In genomic region chr17:42051013-42051400, GRCh38 we compare ENCODE assay signal across 8 cellular contexts. TPM values are rescaled to one million over a fixed set of nuclear protein-coding genes. Genes with fewer than 3 reads are reported as not detected.
DNase-seq lines count a peak whose midpoint lies in the region; ATAC-seq, FAIRE-seq and TF ChIP-seq lines count a peak whose summit lies in the region.

No MANE protein-coding gene starts in this region.

- peaks cover 13% of the 10 kb centered on the region; the same call in 1 of the 2 replicates for H3K27me3 ChIP-seq in HUES6 (ENCODE audit: control insufficient read depth, insufficient read depth, low read length)
- peaks cover 15% of the 10 kb centered on the region for H3K27me3 ChIP-seq in effector memory CD4-positive, alpha-beta T cell (replicated peaks; ENCODE audit: control insufficient read depth, insufficient read depth, low read length, poor library complexity, severe bottlenecking)

- POLR2A ChIA-PET in A549 (lab: Yijun Ruan, JAX) = interaction anchor here (0.5 kb wide), 1 partner anchor 72 kb away, joined by 3 read pairs; no protein-coding TSS in a partner anchor

- DNase-seq in A549 (ENCODE audit: low read depth in 1 of 2, low spot score in 1 of 2) = no peak
- no peak for DNase-seq in effector memory CD4-positive, alpha-beta T cell
- DNase-seq in natural killer cell = no peak
- DNase-seq in stimulated activated CD4-positive, alpha-beta T cell treated with anti-CD3 and anti-CD28 coated beads, Interleukin-2, amount 100 ng/mL, for 24 hours = no peak
- no peak for DNase-seq in NCI-H2171 (lab: John Stamatoyannopoulos, UW)
- no peak for DNase-seq in hepatic stellate cell (ENCODE audit: low spot score)

- no peaks in the 10 kb centered on the region for H3K9me3 ChIP-seq in A549
- no peaks in the 10 kb centered on the region for H3K9me3 ChIP-seq in HUES6 (ENCODE audit: control insufficient read depth, insufficient read depth, low read depth, low read length)
- H3K9me3 ChIP-seq in effector memory CD4-positive, alpha-beta T cell (ENCODE audit: control insufficient read depth, low read length) = no peaks in the 10 kb centered on the region

- TF ChIP-seq POLR2A in A549 (IDR thresholded peaks at IDR 0.05; ENCODE audit: low read length) = no peak

- H3K9ac ChIP-seq in HUES6 (ENCODE audit: low read length) = no peak overlapping the region

- H3K36me3 Mint-ChIP-seq in natural killer cell = no peaks in the 10 kb centered on the region

- peak overlapping the region in 1 of 2 donors; percentile 18 for H3K27ac Mint-ChIP-seq in natural killer cell

- H3K9me3 Mint-ChIP-seq in natural killer cell = no peaks in the 10 kb centered on the region

- peaks cover 23 to 28% of the 10 kb centered on the region in 2 donors for H3K27me3 Mint-ChIP-seq in natural killer cell (ENCODE audit: low read depth in 2 of 2)

- no peak for FAIRE-seq in A549 (lab: Jason Lieb, UNC)

- no peak for TF ChIP-seq EP300 in A549 (IDR thresholded peaks at IDR 0.05)

- intact Hi-C loops in natural killer cell (cut with micrococcal nuclease) = no loop called here

- no peak for ATAC-seq in A549
- no peak for ATAC-seq in natural killer cell
- no peak for ATAC-seq in GM21619 (IDR thresholded peaks at IDR 0.05; ENCODE audit: unreplicated experiment)

- H3K4me1 ChIP-seq in A549 = peaks cover 12% of the 10 kb centered on the region
- H3K4me1 ChIP-seq in HUES6 (ENCODE audit: control insufficient read depth, insufficient read depth, low read length) = peaks cover 42% of the 10 kb centered on the region
- H3K4me1 ChIP-seq in effector memory CD4-positive, alpha-beta T cell (ENCODE audit: control insufficient read depth, insufficient read depth, low read length, poor library complexity, severe bottlenecking) = peaks cover 4% of the 10 kb centered on the region

- peak overlapping the region; percentile 81 for H3K4me2 ChIP-seq in A549

- H3K4me3 ChIP-seq in A549 (peak overlapping the region; percentile 64), HUES6 (ENCODE audit: low read depth, low read length) (peak overlapping the region; percentile 72)
- peak overlapping the region; percentile 48 for H3K4me3 ChIP-seq in effector memory CD4-positive, alpha-beta T cell (ENCODE audit: insufficient read depth, low read depth, low read length, poor library complexity, severe bottlenecking)

- 87% methylated on average over 8 of the region's 8 CpGs for WGBS in A549 (ENCODE audit: missing lambda C conversion rate)

- peak overlapping the region; percentile 82 for H3K4me3 Mint-ChIP-seq in natural killer cell

- H3K4me1 Mint-ChIP-seq in natural killer cell = peaks cover 5 to 8% of the 10 kb centered on the region in 2 donors

- H3K27ac ChIP-seq in A549 = peak overlapping the region; percentile 76 to 88; a peak in 5 of 6 replicates
- no peak overlapping the region for H3K27ac ChIP-seq in HUES6 (ENCODE audit: low read depth, low read length)
- H3K27ac ChIP-seq in effector memory CD4-positive, alpha-beta T cell (ENCODE audit: insufficient read depth, low read length, poor library complexity, severe bottlenecking) = no peak overlapping the region

- TF ChIP-seq CTCF in A549 (IDR thresholded peaks at IDR 0.05) (no peak), natural killer cell (IDR thresholded peaks at IDR 0.05) (no peak)

- TF ChIP-seq RAD21 in A549 (conservative IDR thresholded peaks at IDR 0.05 in 1 of 2, IDR thresholded peaks at IDR 0.05 in 1 of 2) = no peak

- no peaks in the 10 kb centered on the region for H3K36me3 ChIP-seq in HUES6 (ENCODE audit: control insufficient read depth, insufficient read depth, low read length)
- no peaks in the 10 kb centered on the region for H3K36me3 ChIP-seq in effector memory CD4-positive, alpha-beta T cell (ENCODE audit: control insufficient read depth, insufficient read depth, low read length)

- CTCF ChIA-PET in A549 (lab: Yijun Ruan, JAX) = interaction anchor here (0.9 to 2.1 kb wide), 19 partner anchors 9 to 103 kb away, joined by 3 to 13 read pairs (median 4); partner anchors contain the start of gene KAT2A

TF ChIP-seq in A549, 52 proteins besides CTCF, POLR2A, EP300 and RAD21:
- no peak; a peak in 1 of 5 replicates for TF ChIP-seq JUN (IDR thresholded peaks at IDR 0.05)
- no peak for TF ChIP-seq EHMT2 (IDR thresholded peaks at IDR 0.05; ENCODE audit: low read depth)
- TF ChIP-seq TP53 (CRISPR knock-in tag; IDR thresholded peaks at IDR 0.05) = no peak
- no peak for TF ChIP-seq CEBPB (IDR thresholded peaks at IDR 0.05)

RNA-seq across cellular contexts. Expression of gene C17orf113, which starts 0.6 kb away (rescaled TPM):
- polyA plus RNA-seq in A549 (2011; rRNA removed) (1.0 and 1.4 TPM in 2 replicates), A549 (2017; fragmentation: RNase III; extraction: RNeasy Plus Mini Kit Qiagen cat#74134 plus additional on column Dnase treatment) (0.55 to 0.80 TPM (median 0.67 TPM) in 3 replicates)
- polyA plus RNA-seq in A549 (2012; cell fraction: cytosol; rRNA removed) = 0.56 and 0.87 TPM in 2 replicates
- polyA plus RNA-seq in A549 (2012; cell fraction: nucleus; rRNA removed) = 1.2 and 1.4 TPM in 2 replicates
- 1.5 and 1.8 TPM in 2 replicates for polyA minus RNA-seq in A549 (2011; rRNA and poly(A)+ RNA removed)
- total RNA-seq in natural killer cell = under 1 TPM; 0.25 to 0.28 (median 0.26) TPM

RNA-seq across cellular contexts. Expression of gene NKIRAS2, which starts 31.1 kb away (rescaled TPM):
- polyA plus RNA-seq in A549 (2011; rRNA removed) (52.2 and 54.3 TPM in 2 replicates), A549 (2017; fragmentation: RNase III; extraction: RNeasy Plus Mini Kit Qiagen cat#74134 plus additional on column Dnase treatment) (44.1 to 48.0 TPM (median 45.2 TPM) in 3 replicates)
- 65.0 and 77.2 TPM in 2 replicates for polyA plus RNA-seq in A549 (2012; cell fraction: cytosol; rRNA removed)
- polyA plus RNA-seq in A549 (2012; cell fraction: nucleus; rRNA removed) = 46.1 and 47.2 TPM in 2 replicates
- polyA minus RNA-seq in A549 (2011; rRNA and poly(A)+ RNA removed) = 37.4 and 42.0 TPM in 2 replicates
- total RNA-seq in natural killer cell = 10 to 100 TPM; 17.5 to 20.9 (median 19.3) TPM

RNA-seq across cellular contexts. Expression of gene DNAJC7, which starts 33.8 kb away (rescaled TPM):
- polyA plus RNA-seq in A549 (2011; rRNA removed) (95.3 and 116 TPM in 2 replicates), A549 (2017; fragmentation: RNase III; extraction: RNeasy Plus Mini Kit Qiagen cat#74134 plus additional on column Dnase treatment) (140 to 161 TPM (median 148 TPM) in 3 replicates)
- 48.6 and 54.5 TPM in 2 replicates for polyA plus RNA-seq in A549 (2012; cell fraction: cytosol; rRNA removed)
- polyA plus RNA-seq in A549 (2012; cell fraction: nucleus; rRNA removed) = 18.1 and 33.8 TPM in 2 replicates
- 71.3 and 71.5 TPM in 2 replicates for polyA minus RNA-seq in A549 (2011; rRNA and poly(A)+ RNA removed)
- total RNA-seq in natural killer cell = 100 to 1,000 TPM; 123 to 159 (median 149) TPM

RNA-seq across cellular contexts. Expression of gene ZNF385C, which starts 47.3 kb away (rescaled TPM):
- polyA plus RNA-seq in A549 (2011; rRNA removed) (0.61 and 0.86 TPM in 2 replicates), A549 (2017; fragmentation: RNase III; extraction: RNeasy Plus Mini Kit Qiagen cat#74134 plus additional on column Dnase treatment) (0.12 to 0.16 TPM (median 0.13 TPM) in 3 replicates)
- polyA plus RNA-seq in A549 (2012; cell fraction: cytosol; rRNA removed) = 0.17 and 0.31 TPM in 2 replicates
- polyA plus RNA-seq in A549 (2012; cell fraction: nucleus; rRNA removed) = 0.55 and 0.70 TPM in 2 replicates
- 0.08 and 0.34 TPM in 2 replicates for polyA minus RNA-seq in A549 (2011; rRNA and poly(A)+ RNA removed)
- under 1 TPM in 1 of 3 donors, not detected in 2; 0.28 TPM for total RNA-seq in natural killer cell

Comparison
In these comparisons a context has a peak if more than half of its experiments do, and no peak if none do; other contexts are left out.
1. H3K27ac ChIP-seq: peak in A549 (2 of 2); none in HUES6 (single experiment) and effector memory CD4-positive, alpha-beta T cell (single experiment).
2. Peak in every context shown above with its lines, with median percentiles within 50 percentile points of each other: H3K4me3 ChIP-seq.